ENCODE assay signal across 12 cellular contexts in the genomic region with DNA sequence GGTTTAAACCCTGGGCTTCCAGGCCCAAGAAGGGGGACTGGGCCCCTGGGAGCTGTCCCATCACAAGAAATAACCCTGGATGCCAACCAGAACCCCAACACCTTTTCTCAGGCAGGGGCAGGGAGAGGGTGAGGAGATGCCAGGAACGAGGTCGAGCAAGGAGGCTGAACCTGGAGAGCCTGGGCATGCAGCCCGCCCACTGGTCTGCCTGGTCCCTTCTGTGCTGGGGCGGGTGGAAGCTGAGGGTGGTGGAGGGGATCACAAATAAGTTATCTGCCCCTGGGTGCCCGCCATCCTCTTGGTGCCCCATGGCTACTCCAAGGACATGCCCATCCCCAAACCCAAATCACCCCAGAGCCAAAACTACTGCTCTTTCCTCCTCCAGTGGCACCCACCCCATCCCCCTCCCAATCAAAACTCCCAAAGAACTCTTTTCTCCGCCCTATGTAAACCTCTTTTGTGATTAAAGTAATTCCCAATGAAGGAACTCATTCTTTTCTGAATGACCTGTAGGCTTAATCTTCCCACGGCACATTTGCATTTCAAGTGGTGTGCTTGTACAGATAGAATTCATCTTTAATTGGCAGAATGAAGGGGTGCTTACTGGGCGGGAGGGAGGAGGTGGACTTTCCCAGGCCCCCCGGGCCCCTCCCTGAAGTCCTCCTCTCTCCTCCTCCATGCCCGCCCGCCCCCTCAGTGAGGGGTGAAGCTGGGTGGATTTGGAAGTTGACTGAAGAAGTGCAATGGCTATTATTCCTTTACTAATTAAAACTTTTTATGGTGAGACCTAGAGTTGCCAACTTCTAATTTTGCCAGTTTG.
"Had no signal": no experiment of that assay in that cellular context is flagged by ENCODE, and none has a peak within 500 bp of the region (broad histone marks: within the 10 kb centered on the region; RNA-seq: fewer than 3 reads in every experiment).

No MANE protein-coding gene starts in this region.

- ATAC-seq: activated T-helper 17 cell treated with anti-CD3 and anti-CD28 coated beads, Interleukin-2, amount 50 U/mL, for 72 hours had no signal

- DNase-seq: activated CD4-positive, alpha-beta T cell treated with anti-CD3 and anti-CD28 coated beads, Interleukin-2, amount 50 U/mL, for 1 hour; activated naive CD4-positive, alpha-beta T cell treated with anti-CD3 and anti-CD28 coated beads for 36 hours; activated T-cell treated with anti-CD3 and anti-CD28 coated beads for 4 hours; central memory CD4-positive, alpha-beta T cell; endodermal cell; glutamatergic neuron; stimulated activated CD4-positive, alpha-beta T cell treated with anti-CD3 and anti-CD28 coated beads, Interleukin-15, amount 100 ng/mL, for 24 hours; transverse colon had no signal

- H3K9me3 ChIP-seq: transverse colon had no signal

- H3K9ac ChIP-seq: parathyroid adenoma had no signal

- H3K79me2 ChIP-seq: parathyroid adenoma had no signal

- H3K27ac Mint-ChIP-seq: activated naive CD4-positive, alpha-beta T cell treated with anti-CD3 and anti-CD28 coated beads for 36 hours; activated T-helper 17 cell treated with anti-CD3 and anti-CD28 coated beads, Interleukin-2, amount 50 U/mL, for 72 hours; endodermal cell had no signal

- H3K27me3 ChIP-seq: transverse colon had no signal

- H3K4me3 ChIP-seq: transverse colon had no signal

- H3K27ac ChIP-seq: parathyroid adenoma, transverse colon had no signal

- H3K4me3 Mint-ChIP-seq: activated naive CD4-positive, alpha-beta T cell treated with anti-CD3 and anti-CD28 coated beads for 36 hours; activated T-helper 17 cell treated with anti-CD3 and anti-CD28 coated beads, Interleukin-2, amount 50 U/mL, for 72 hours; endodermal cell; mesothelial cell of epicardium; neural crest cell had no signal

- H3K4me1 Mint-ChIP-seq: activated T-helper 17 cell treated with anti-CD3 and anti-CD28 coated beads, Interleukin-2, amount 50 U/mL, for 72 hours; mesothelial cell of epicardium had no signal

- H3K9me3 Mint-ChIP-seq: activated naive CD4-positive, alpha-beta T cell treated with anti-CD3 and anti-CD28 coated beads for 36 hours; activated T-helper 17 cell treated with anti-CD3 and anti-CD28 coated beads, Interleukin-2, amount 50 U/mL, for 72 hours; endodermal cell; mesothelial cell of epicardium; neural crest cell had no signal

- H3K4me1 ChIP-seq: parathyroid adenoma, transverse colon had no signal

- H3K36me3 ChIP-seq: transverse colon had no signal
